Comparison of ENCODE assay signal across 9 cellular contexts in the genomic region with DNA sequence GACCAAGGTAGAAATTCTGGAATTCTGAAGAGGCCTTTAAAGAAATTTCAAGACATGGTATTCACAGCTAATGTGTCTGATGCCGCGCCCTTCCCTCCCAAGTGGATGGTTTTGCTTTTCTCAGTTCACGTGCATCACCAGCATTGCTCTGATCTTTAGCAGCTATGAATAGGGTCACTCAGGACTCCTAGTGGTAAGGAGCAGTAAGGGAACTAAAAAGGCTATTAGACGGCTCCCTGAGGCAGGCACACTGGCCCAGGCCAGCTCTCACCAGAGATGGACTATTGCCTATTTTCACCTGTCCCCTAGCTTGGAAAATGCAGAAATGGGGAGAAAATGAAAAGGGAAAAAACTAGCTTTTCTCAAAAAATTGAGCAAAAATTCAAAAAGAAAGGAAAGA.
DNase-seq lines count a peak whose midpoint lies in the region; ATAC-seq and TF ChIP-seq lines count a peak whose summit lies in the region.
"Had no signal": no experiment of that assay in that cellular context is flagged by ENCODE, and none has a peak within 500 bp of the region (broad histone marks: within the 10 kb centered on the region; RNA-seq: fewer than 3 reads in every experiment).

No MANE protein-coding gene starts in this region.

- CTCF ChIA-PET in OCI-LY7 (lab: Charles Lee; ENCODE audit: unreplicated experiment): no interaction called here

- H3K79me2 ChIP-seq in OCI-LY7 (ENCODE audit: insufficient read depth, low read depth, low read length): no peaks in the 10 kb centered on the region

- H4K20me1 ChIP-seq in OCI-LY7 (ENCODE audit: insufficient read depth, low read length): no peaks in the 10 kb centered on the region

- intact Hi-C loops in OCI-LY7 (cut with micrococcal nuclease; ENCODE audit: unreplicated experiment): loop anchor here (2.0 to 10.0 kb wide), 2 partner anchors 96 to 284 kb away; no protein-coding TSS in a partner anchor

- no peak overlapping the region for H3K4me3 Mint-ChIP-seq in activated T-cell treated with anti-CD3 and anti-CD28 coated beads, Interleukin-2, amount 50 U/mL, for 72 hours
- H3K4me3 Mint-ChIP-seq: activated naive CD4-positive, alpha-beta T cell treated with anti-CD3 and anti-CD28 coated beads, Interleukin-2, amount 50 U/mL, for 24 hours had no signal

- peak; percentile 63 for TF ChIP-seq CTCF in OCI-LY7 (conservative IDR thresholded peaks at IDR 0.05; ENCODE audit: low read length)

- H2AFZ ChIP-seq in OCI-LY7 (ENCODE audit: low read length): no peak overlapping the region

- peak; percentile 48 to 59 for ATAC-seq in activated T-cell treated with anti-CD3 and anti-CD28 coated beads, Interleukin-2, amount 50 U/mL, for 72 hours (replicated peaks in 1 of 2)
- ATAC-seq in HG02623 (IDR thresholded peaks at IDR 0.05; ENCODE audit: unreplicated experiment) (peak; percentile 76), HG03469 (IDR thresholded peaks at IDR 0.05; ENCODE audit: unreplicated experiment) (no peak), GM21576 (IDR thresholded peaks at IDR 0.05; ENCODE audit: unreplicated experiment) (no peak)

- no peaks in the 10 kb centered on the region for H3K4me1 ChIP-seq in OCI-LY7 (ENCODE audit: insufficient read depth, low read length, poor library complexity, severe bottlenecking)

- H3K36me3 ChIP-seq in OCI-LY7 (ENCODE audit: insufficient read depth, low read length): no peaks in the 10 kb centered on the region

- no TSS peak for BruUV-seq in OCI-LY7 (replicated peaks; lab: Mats Ljungman, UMichigan)

- peaks cover 19% of the 10 kb centered on the region for H3K4me1 Mint-ChIP-seq in activated T-cell treated with anti-CD3 and anti-CD28 coated beads, Interleukin-2, amount 50 U/mL, for 72 hours (ENCODE audit: low read depth)

- peaks cover 23% of the 10 kb centered on the region for H3K27me3 Mint-ChIP-seq in activated T-cell treated with anti-CD3 and anti-CD28 coated beads, Interleukin-2, amount 50 U/mL, for 72 hours (ENCODE audit: low read depth)

- no peaks in the 10 kb centered on the region for H3K36me3 Mint-ChIP-seq in activated T-cell treated with anti-CD3 and anti-CD28 coated beads, Interleukin-2, amount 50 U/mL, for 72 hours (ENCODE audit: insufficient read depth in 2 of 2)
- H3K36me3 Mint-ChIP-seq: activated naive CD4-positive, alpha-beta T cell treated with anti-CD3 and anti-CD28 coated beads, Interleukin-2, amount 50 U/mL, for 24 hours had no signal

- no peaks in the 10 kb centered on the region for H3K9me3 Mint-ChIP-seq in activated T-cell treated with anti-CD3 and anti-CD28 coated beads, Interleukin-2, amount 50 U/mL, for 72 hours
- H3K9me3 Mint-ChIP-seq: activated naive CD4-positive, alpha-beta T cell treated with anti-CD3 and anti-CD28 coated beads, Interleukin-2, amount 50 U/mL, for 24 hours had no signal

- H3K9me2 ChIP-seq in OCI-LY7 (ENCODE audit: insufficient read depth, low read length): no peaks in the 10 kb centered on the region

- no peak overlapping the region for H3K4me2 ChIP-seq in OCI-LY7 (ENCODE audit: low read length)

- H3K27ac ChIP-seq in OCI-LY7 (ENCODE audit: low read depth, low read length, poor library complexity, severe bottlenecking): no peak overlapping the region

- H3K4me3 ChIP-seq in OCI-LY7 (ENCODE audit: low read depth, low read length, poor library complexity, severe bottlenecking): no peak overlapping the region

- H3K27ac Mint-ChIP-seq in activated T-cell treated with anti-CD3 and anti-CD28 coated beads, Interleukin-2, amount 50 U/mL, for 72 hours: no peak overlapping the region
- H3K27ac Mint-ChIP-seq: activated naive CD4-positive, alpha-beta T cell treated with anti-CD3 and anti-CD28 coated beads, Interleukin-2, amount 50 U/mL, for 24 hours had no signal

- POLR2A ChIA-PET in OCI-LY7 (lab: Charles Lee): interaction anchor here (1.1 kb wide), 1 partner anchor 45 kb away, joined by 3 read pairs; no protein-coding TSS in a partner anchor

- H3K9me3 ChIP-seq in OCI-LY7 (ENCODE audit: low read length): no peaks in the 10 kb centered on the region

- no peak for DNase-seq in activated T-cell treated with anti-CD3 and anti-CD28 coated beads, Interleukin-2, amount 50 U/mL, for 72 hours
- DNase-seq in activated T-cell treated with anti-CD3 and anti-CD28 coated beads, Interleukin-2, amount 50 U/mL, for 48 hours: no peak
- DNase-seq in OCI-LY7 (ENCODE audit: low spot score) (peak; percentile 29), islet precursor cell (peak; percentile 63), NCI-H187 treated with DMSO at 0.1 percent for 48 hours (lab: John Stamatoyannopoulos, UW) (no peak)

Comparison
In these comparisons a context has a peak if more than half of its experiments do, and no peak if none do; other contexts are left out.
1. ATAC-seq: peak in activated T-cell treated with anti-CD3 and anti-CD28 coated beads, Interleukin-2, amount 50 U/mL, for 72 hours (2 of 2) and HG02623 (single experiment); none in HG03469 (single experiment) and GM21576 (single experiment).
2. DNase-seq: peak in OCI-LY7 (single experiment) and islet precursor cell (single experiment); none in activated T-cell treated with anti-CD3 and anti-CD28 coated beads, Interleukin-2, amount 50 U/mL, for 72 hours (0 of 2), activated T-cell treated with anti-CD3 and anti-CD28 coated beads, Interleukin-2, amount 50 U/mL, for 48 hours (0 of 2) and NCI-H187 treated with DMSO at 0.1 percent for 48 hours (single experiment).